ENCODE assay signal across 13 cellular contexts in genomic region chr3:141275973-141276372, GRCh38. TPM values are rescaled to one million over a fixed set of nuclear protein-coding genes. Genes with fewer than 3 reads are reported as not detected.
A peak's percentile ranks its signal among the peaks of the same experiment; 100 is the strongest.
DNase-seq lines count a peak whose midpoint lies in the region; ATAC-seq, FAIRE-seq and TF ChIP-seq lines count a peak whose summit lies in the region.
"Had no signal": no experiment of that assay in that cellular context is flagged by ENCODE, and none has a peak within 500 bp of the region (broad histone marks: within the 10 kb centered on the region; RNA-seq: fewer than 3 reads in every experiment).

No MANE protein-coding gene starts in this region.

- intact Hi-C loops in uterus (cut with DNase I; ENCODE audit: low total_unique reads), result no loop called here

- no peak overlapping the region for H3K18ac ChIP-seq in H1 (ENCODE audit: extremely low read depth, low read length)

- H3K27me3 ChIP-seq in H1 (replicated peaks in 1 of 4; ENCODE audit: control insufficient read depth in 3 of 4, extremely low read depth in 1 of 4, insufficient read depth in 3 of 4, low read length in 3 of 4) (no peaks in the 10 kb centered on the region), uterus (no peaks in the 10 kb centered on the region)
- H3K27me3 ChIP-seq: spleen, tibial artery had no signal

- no peak overlapping the region for H2BK5ac ChIP-seq in H1 (ENCODE audit: low read depth, low read length)

- H3K79me2 ChIP-seq in H1 (ENCODE audit: control insufficient read depth in 1 of 2, insufficient read depth in 2 of 2, low read length in 2 of 2), result no peaks in the 10 kb centered on the region

- FAIRE-seq in H1 (lab: Jason Lieb, UNC), result no peak

- TF ChIP-seq POLR2A in H1 (IDR thresholded peaks at IDR 0.05; ENCODE audit: control extremely low read depth in 1 of 2, low read depth in 2 of 2, low read length in 2 of 2) (no peak), uterus (IDR thresholded peaks at IDR 0.05) (no peak)

- TF ChIP-seq RAD21 in H1 (IDR thresholded peaks at IDR 0.05 in 1 of 2, conservative IDR thresholded peaks at IDR 0.05 in 1 of 2; ENCODE audit: low read depth in 2 of 2, low read length in 2 of 2), result no peak

- no peak overlapping the region for H3K4ac ChIP-seq in H1 (replicated peaks; ENCODE audit: insufficient read length, low read depth, low read length)

- no peak overlapping the region for H2BK20ac ChIP-seq in H1 (ENCODE audit: low read length)

- no peak overlapping the region for H2AK5ac ChIP-seq in H1 (ENCODE audit: low read depth, low read length)

- no peaks in the 10 kb centered on the region for H3K79me1 ChIP-seq in H1 (ENCODE audit: low read depth, low read length)

- no peak overlapping the region for H3K14ac ChIP-seq in H1 (ENCODE audit: insufficient read length)

- TF ChIP-seq EP300 in H1 (IDR thresholded peaks at IDR 0.05; ENCODE audit: borderline replicate concordance in 1 of 2, low read depth in 2 of 2, low read length in 2 of 2), result no peak

- H2BK15ac ChIP-seq in H1 (ENCODE audit: low read length), result no peak overlapping the region

- H3K4me2 ChIP-seq in H1 (ENCODE audit: insufficient read depth in 1 of 2, low read depth in 2 of 2, low read length in 2 of 2), result no peak overlapping the region

- no peak overlapping the region for H3K56ac ChIP-seq in H1 (replicated peaks; ENCODE audit: insufficient read length, low read depth, low read length)

- no peaks in the 10 kb centered on the region for H3K23me2 ChIP-seq in H1 (ENCODE audit: low read depth, low read length)

- TF ChIP-seq CTCF in H1 (IDR thresholded peaks at IDR 0.05; ENCODE audit: control extremely low read depth in 1 of 3, insufficient read depth in 1 of 3, low read depth in 1 of 3, low read length in 3 of 3) (no peak), uterus (IDR thresholded peaks at IDR 0.05) (no peak)

- no peak overlapping the region for H4K8ac ChIP-seq in H1 (ENCODE audit: extremely low read depth, insufficient read depth, low read length)

- H4K5ac ChIP-seq in H1 (ENCODE audit: insufficient read length, low read depth, low read length), result no peak overlapping the region

- H3K27ac ChIP-seq in H1 (ENCODE audit: low read depth, low read length) (no peak overlapping the region), uterus (peak overlapping the region; percentile 13 to 44)

- H3K36me3 ChIP-seq in H1 (ENCODE audit: control insufficient read depth in 2 of 4, insufficient read depth in 4 of 4, low read length in 3 of 4) (peaks cover 0 to under 1% (median 0%) of the 10 kb centered on the region in 4 experiments; a peak in 3 of 8 replicates), uterus (no peaks in the 10 kb centered on the region)
- H3K36me3 ChIP-seq: tibial artery had no signal

- H3K4me1 ChIP-seq in H1 (replicated peaks in 1 of 4; ENCODE audit: control insufficient read depth in 3 of 4, insufficient read depth in 4 of 4, low read length in 3 of 4), result no peaks in the 10 kb centered on the region
- no peaks in the 10 kb centered on the region for H3K4me1 ChIP-seq in uterus

- no peak overlapping the region for H2BK120ac ChIP-seq in H1 (replicated peaks; ENCODE audit: low read depth, low read length)

- CTCF ChIA-PET in H1 (lab: Charles Lee; ENCODE audit: partially characterized antibody), result no interaction called here

- no peak overlapping the region for H3K9ac ChIP-seq in H1 (replicated peaks in 1 of 4; ENCODE audit: extremely low read depth in 1 of 4, low read depth in 3 of 4, low read length in 3 of 4)

- no peak overlapping the region for H2BK12ac ChIP-seq in H1 (ENCODE audit: low read depth, low read length)

- WGBS in H1 (ENCODE audit: extremely low coverage in 1 of 2, insufficient coverage in 1 of 2, insufficient read length in 1 of 2, insufficient replicate concordance in 2 of 2, low coverage in 1 of 2, low lambda C conversion rate in 2 of 2, missing lambda C conversion rate in 1 of 2), 2 experiments, result 90% methylated on average over 7 of the region's 7 CpGs; no CpG with 5 or more reads in 1 of the 2 experiments

- DNase-seq in SIG-M5 treated with dmso at 0.1 percent for 504 hours (lab: John Stamatoyannopoulos, UW; ENCODE audit: unreplicated experiment), result peak; percentile 81
- DNase-seq in SIG-M5 (lab: John Stamatoyannopoulos, UW), result no peak
- DNase-seq in NCI-H69 (lab: John Stamatoyannopoulos, UW), result peak; percentile 75
- no peak for DNase-seq in H1 (ENCODE audit: low read depth in 1 of 2, low spot score in 2 of 2)
- no peak for DNase-seq in uterus
- no peak for DNase-seq in NCI-H2196 treated with DMSO at 0.1 percent for 48 hours (lab: John Stamatoyannopoulos, UW; ENCODE audit: unreplicated experiment)
- no peak for DNase-seq in putamen (ENCODE audit: low spot score)
- DNase-seq: left colon, NCI-H1105, nephron progenitor cell, spleen, tibial artery had no signal

- H4K91ac ChIP-seq in H1 (replicated peaks; ENCODE audit: insufficient read length, low read length), result no peak overlapping the region

- POLR2A ChIA-PET in H1 (lab: Charles Lee; ENCODE audit: partially characterized antibody), result no interaction called here

- H3K23ac ChIP-seq in H1 (ENCODE audit: insufficient read length), result no peak overlapping the region

- no peak overlapping the region for H3K4me3 ChIP-seq in H1 (ENCODE audit: extremely low read depth in 1 of 4, insufficient read depth in 2 of 4, low read depth in 3 of 4, low read length in 4 of 4)
- no peak overlapping the region for H3K4me3 ChIP-seq in uterus
- H3K4me3 ChIP-seq: spleen, tibial artery had no signal

- no peak overlapping the region for H2AFZ ChIP-seq in H1 (ENCODE audit: low read length)

- H3K9me3 ChIP-seq in H1 (ENCODE audit: insufficient read depth in 2 of 2, low read depth in 1 of 2, low read length in 1 of 2) (no peaks in the 10 kb centered on the region), uterus (no peaks in the 10 kb centered on the region)
- H3K9me3 ChIP-seq: spleen, tibial artery had no signal

- ATAC-seq in GM21360 (IDR thresholded peaks at IDR 0.05; ENCODE audit: unreplicated experiment), result no peak
- ATAC-seq: left colon had no signal

- peaks cover 0 to 2% of the 10 kb centered on the region in 2 experiments for H4K20me1 ChIP-seq in H1 (replicated peaks in 1 of 2; ENCODE audit: control insufficient read depth in 1 of 2, insufficient read depth in 2 of 2, low read length in 2 of 2)

TF ChIP-seq in H1, 55 proteins besides CTCF, POLR2A, EP300 and RAD21:
- TF ChIP-seq SAP30 (IDR thresholded peaks at IDR 0.05; ENCODE audit: insufficient read depth, insufficient replicate concordance, low read length), result no peak
- peak; percentile 36; the same call in 1 of the 2 replicates for TF ChIP-seq CEBPB (IDR thresholded peaks at IDR 0.05; ENCODE audit: low read depth, low read length)

RNA-seq across cellular contexts. Expression of gene PXYLP1, which starts 44.3 kb away (rescaled TPM):
- 17.6 and 19.4 TPM in 2 replicates for total RNA-seq in H1 (2021; fragmentation: NEBNext Ultra II Directional; extraction: Animal tissue kit (Norgen Biotek cat#: 25700))
- 16.8 and 20.6 TPM in 2 replicates for polyA plus RNA-seq in H1 (2011; rRNA removed)
- 18.1 TPM for polyA plus RNA-seq in H1 (2011; cell fraction: cytosol; rRNA removed)
- 30.8 TPM for polyA plus RNA-seq in H1 (2011; cell fraction: nucleus; rRNA removed)
- polyA plus RNA-seq in H1 (2012, experiment 1 of 2), result 18.8 to 25.9 TPM (median 21.0 TPM) in 4 replicates
- 5.4 TPM for polyA plus RNA-seq in H1 (2012, experiment 2 of 2)
- 16.3 TPM for polyA plus RNA-seq in H1 (2013, experiment 1 of 2)
- polyA plus RNA-seq in H1 (2013, experiment 2 of 2), result 20.1 TPM
- polyA minus RNA-seq in H1 (2011; rRNA and poly(A)+ RNA removed), result 42.6 and 54.1 TPM in 2 replicates
- polyA minus RNA-seq in H1 (2011; cell fraction: cytosol; rRNA and poly(A)+ RNA removed), result 22.2 TPM
- polyA minus RNA-seq in H1 (2011; cell fraction: nucleus; rRNA and poly(A)+ RNA removed), result 28.9 TPM
- total RNA-seq in uterus, result 10 to 100 TPM; 18.5 to 29.7 (median 26.4) TPM

Comparison
In these comparisons a context has a peak if more than half of its experiments do, and no peak if none do; other contexts are left out.
1. DNase-seq: peak in SIG-M5 treated with dmso at 0.1 percent for 504 hours (single experiment) and NCI-H69 (single experiment); none in SIG-M5 (single experiment), H1 (0 of 2), uterus (0 of 2), NCI-H2196 treated with DMSO at 0.1 percent for 48 hours (single experiment) and putamen (single experiment).